Comparison of ENCODE assay signal across 9 cellular contexts in the genomic region with DNA sequence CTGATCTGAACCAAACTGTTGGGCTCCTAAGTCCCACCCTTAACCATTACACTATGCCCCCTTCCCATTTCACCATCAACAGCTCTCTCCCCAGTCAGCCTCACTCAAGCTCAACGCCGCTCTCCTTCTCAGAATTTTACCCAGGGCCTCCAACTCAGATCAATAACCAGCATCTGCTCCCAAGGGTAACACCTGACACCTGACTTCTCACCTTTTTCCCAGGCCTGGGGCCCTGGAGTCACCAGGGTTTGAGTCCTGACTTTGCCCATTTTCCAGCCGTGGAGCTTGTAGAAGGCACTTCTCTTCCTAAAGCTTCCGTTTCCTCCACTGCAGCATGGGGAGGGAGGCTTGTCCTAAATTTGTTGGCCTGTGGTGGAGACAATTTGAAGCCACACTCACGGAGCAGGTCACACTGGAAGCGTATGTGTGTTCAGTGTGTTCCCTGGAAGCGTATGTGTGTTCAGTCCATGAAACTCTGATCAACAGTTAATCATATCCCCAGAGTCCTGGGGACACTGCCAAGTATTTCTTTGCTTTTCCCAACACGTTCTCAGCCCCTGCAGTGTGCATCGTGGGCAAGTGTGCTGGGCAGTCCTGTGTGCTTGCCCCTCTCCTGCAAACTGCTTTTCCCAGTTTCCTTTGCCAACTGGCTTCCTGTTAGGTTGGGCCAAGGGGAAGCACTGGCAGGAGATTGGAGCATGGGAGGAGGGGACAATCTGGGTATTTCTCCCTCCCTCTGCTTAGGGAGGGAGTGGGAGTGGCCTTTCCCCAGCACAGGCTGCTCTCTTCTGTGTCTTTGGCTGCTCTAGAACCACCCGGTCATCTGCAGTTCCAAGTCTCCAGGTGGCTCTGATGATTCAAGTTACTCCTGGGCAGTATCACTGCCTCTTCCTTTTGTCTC. TPM values are rescaled to one million over a fixed set of nuclear protein-coding genes. Genes with fewer than 3 reads are reported as not detected.
DNase-seq lines count a peak whose midpoint lies in the region; ATAC-seq and TF ChIP-seq lines count a peak whose summit lies in the region.
"Had no signal": no experiment of that assay in that cellular context is flagged by ENCODE, and none has a peak within 500 bp of the region (broad histone marks: within the 10 kb centered on the region; RNA-seq: fewer than 3 reads in every experiment).

No MANE protein-coding gene starts in this region.

- H3K4me3 ChIP-seq in esophagus muscularis mucosa, result peak overlapping the region in 1 of 4 donors; percentile 10
- H3K4me3 ChIP-seq: lung had no signal

- H3K4me1 ChIP-seq in esophagus muscularis mucosa, result peaks cover 31 to 73% (median 54%) of the 10 kb centered on the region in 4 donors

- TF ChIP-seq EP300 in esophagus muscularis mucosa (IDR thresholded peaks at IDR 0.05), result no peak

- no peak for TF ChIP-seq POLR2A in esophagus muscularis mucosa (IDR thresholded peaks at IDR 0.05; ENCODE audit: low read depth)

- 34% methylated on average over 9 of the region's 10 CpGs for WGBS in esophagus muscularis mucosa

- peak overlapping the region in 3 of 4 donors; percentile 30 to 40 (median 35) for H3K27ac ChIP-seq in esophagus muscularis mucosa (replicated peaks in 1 of 4)

- H3K36me3 ChIP-seq in esophagus muscularis mucosa, result no peaks in the 10 kb centered on the region

- H3K9me3 ChIP-seq in esophagus muscularis mucosa, result no peaks in the 10 kb centered on the region

- no peak for TF ChIP-seq CTCF in esophagus muscularis mucosa (IDR thresholded peaks at IDR 0.05)
- TF ChIP-seq CTCF in omental fat pad (IDR thresholded peaks at IDR 0.05), result no peak

- H3K27me3 ChIP-seq in esophagus muscularis mucosa, result no peaks in the 10 kb centered on the region

- ATAC-seq in GM19035 (IDR thresholded peaks at IDR 0.05; ENCODE audit: unreplicated experiment) (no peak), omental fat pad (ENCODE audit: low FRiP score) (no peak)
- no peak for ATAC-seq in stimulated activated naive CD8-positive, alpha-beta T cell treated with anti-CD3 and anti-CD28 coated beads, Interleukin-15, Interleukin-2, amounts not matched to agents 100 U/mL and 50 U/mL, for 24 hours

- DNase-seq in ELR (ENCODE audit: low read depth) (peak; percentile 48), NCI-H446 treated with DMSO at 0.1 percent for 48 hours (lab: John Stamatoyannopoulos, UW) (peak; percentile 86), esophagus muscularis mucosa (ENCODE audit: extremely low spot score) (no peak), posterior vena cava (ENCODE audit: low spot score) (peak; percentile 56), omental fat pad (ENCODE audit: low spot score) (no peak)
- no peak for DNase-seq in stimulated activated naive CD8-positive, alpha-beta T cell treated with anti-CD3 and anti-CD28 coated beads, Interleukin-15, Interleukin-2, amounts not matched to agents 100 U/mL and 50 U/mL, for 24 hours
- DNase-seq in stimulated activated CD4-positive, alpha-beta T cell treated with anti-CD3 and anti-CD28 coated beads, Interleukin-12 subunit alpha, Interleukin-12 subunit beta, amount 100 ng/mL, for 4 hours, result no peak

- intact Hi-C loops in esophagus muscularis mucosa (cut with DNase I), result no loop called here
- intact Hi-C loops in posterior vena cava (cut with DNase I), result no loop called here

RNA-seq across cellular contexts. Expression of a gene that starts 36.9 kb away (rescaled TPM):
- 10 to 100 TPM; 14.1 to 21.9 (median 15.1) TPM for total RNA-seq in esophagus muscularis mucosa
- total RNA-seq in posterior vena cava, result 10 to 100 TPM; 56.9 to 62.7 TPM
- 10 to 100 TPM; 11.8 to 52.1 (median 29.0) TPM for total RNA-seq in omental fat pad

Comparison
In these comparisons a context has a peak if more than half of its experiments do, and no peak if none do; other contexts are left out.
1. DNase-seq: peak in ELR (single experiment), NCI-H446 treated with DMSO at 0.1 percent for 48 hours (single experiment) and posterior vena cava (single experiment); none in esophagus muscularis mucosa (single experiment), stimulated activated naive CD8-positive, alpha-beta T cell treated with anti-CD3 and anti-CD28 coated beads, Interleukin-15, Interleukin-2, amounts not matched to agents 100 U/mL and 50 U/mL, for 24 hours (single experiment), stimulated activated CD4-positive, alpha-beta T cell treated with anti-CD3 and anti-CD28 coated beads, Interleukin-12 subunit alpha, Interleukin-12 subunit beta, amount 100 ng/mL, for 4 hours (single experiment) and omental fat pad (single experiment).